In genomic region chr2:174878537-174879147, GRCh38 we compare ENCODE assay signal across 8 cellular contexts.
DNase-seq lines count a peak whose midpoint lies in the region; ATAC-seq and TF ChIP-seq lines count a peak whose summit lies in the region.

No MANE protein-coding gene starts in this region.

- peak overlapping the region; percentile 36 to 46 for H3K4me3 ChIP-seq in gastroesophageal sphincter
- H3K4me3 ChIP-seq in subcutaneous abdominal adipose tissue (ENCODE audit: low read depth in 1 of 5, low read length in 5 of 5), result peak overlapping the region; percentile 46 to 69 (median 56)

- CTCF ChIA-PET in RWPE1 (lab: Yijun Ruan, JAX), result interaction anchor here (0.5 to 0.6 kb wide), 2 partner anchors 19 to 109 kb away, joined by 3 to 4 read pairs; no protein-coding TSS in a partner anchor
- CTCF ChIA-PET in activated CD8-positive, alpha-beta T cell treated with anti-CD3 and anti-CD28 coated beads for 36 hours (lab: Charles Lee), result interaction anchor here (1.3 to 2.1 kb wide), 2 partner anchors 23 to 107 kb away, joined by 5 to 6 read pairs; no protein-coding TSS in a partner anchor

- no peak for TF ChIP-seq EP300 in gastroesophageal sphincter (IDR thresholded peaks at IDR 0.05)

- 0 out of 2 replicates have a peak overlapping the region, but pooled peaks have one; percentile 9 for H3K27ac Mint-ChIP-seq in HFFc6
- H3K27ac Mint-ChIP-seq in activated CD8-positive, alpha-beta T cell treated with anti-CD3 and anti-CD28 coated beads for 36 hours, result no peak overlapping the region

- H3K27me3 Mint-ChIP-seq in HFFc6 (ENCODE audit: insufficient read depth), result no peaks in the 10 kb centered on the region
- H3K27me3 Mint-ChIP-seq in activated CD8-positive, alpha-beta T cell treated with anti-CD3 and anti-CD28 coated beads for 36 hours, result peaks cover 1% of the 10 kb centered on the region

- H3K36me3 ChIP-seq in gastroesophageal sphincter, result no peaks in the 10 kb centered on the region
- H3K36me3 ChIP-seq in subcutaneous abdominal adipose tissue (ENCODE audit: control insufficient read depth in 5 of 5, insufficient read depth in 5 of 5, low read length in 5 of 5), result no peaks in the 10 kb centered on the region

- POLR2A ChIA-PET in RWPE1 (lab: Yijun Ruan, JAX; ENCODE audit: low non-redundant PET), result no interaction called here
- POLR2A ChIA-PET in activated CD8-positive, alpha-beta T cell treated with anti-CD3 and anti-CD28 coated beads for 36 hours (lab: Charles Lee), result no interaction called here

- H3K9ac ChIP-seq in subcutaneous abdominal adipose tissue (ENCODE audit: low read length in 5 of 5), result peak overlapping the region in 1 of 5 donors; percentile 53

- no peak for TF ChIP-seq CTCF in HFFc6 (IDR thresholded peaks at IDR 0.05)
- TF ChIP-seq CTCF in RWPE1 (conservative IDR thresholded peaks at IDR 0.05; ENCODE audit: low read depth), result no peak
- TF ChIP-seq CTCF in gastroesophageal sphincter (IDR thresholded peaks at IDR 0.05), result no peak
- no peak for TF ChIP-seq CTCF in activated CD8-positive, alpha-beta T cell treated with anti-CD3 and anti-CD28 coated beads for 36 hours (IDR thresholded peaks at IDR 0.05)

- no peaks in the 10 kb centered on the region for H3K9me3 Mint-ChIP-seq in HFFc6
- H3K9me3 Mint-ChIP-seq in activated CD8-positive, alpha-beta T cell treated with anti-CD3 and anti-CD28 coated beads for 36 hours, result no peaks in the 10 kb centered on the region

- no peak overlapping the region for H3K27ac ChIP-seq in RWPE1
- H3K27ac ChIP-seq in gastroesophageal sphincter, result no peak overlapping the region
- no peak overlapping the region for H3K27ac ChIP-seq in subcutaneous abdominal adipose tissue (ENCODE audit: low read depth, low read length)

- no peaks in the 10 kb centered on the region for H3K36me3 Mint-ChIP-seq in HFFc6 (ENCODE audit: low read depth)
- H3K36me3 Mint-ChIP-seq in activated CD8-positive, alpha-beta T cell treated with anti-CD3 and anti-CD28 coated beads for 36 hours (ENCODE audit: low read depth), result no peaks in the 10 kb centered on the region

- H3K4me1 Mint-ChIP-seq in HFFc6 (ENCODE audit: low read depth), result peaks cover 20% of the 10 kb centered on the region
- H3K4me1 Mint-ChIP-seq in activated CD8-positive, alpha-beta T cell treated with anti-CD3 and anti-CD28 coated beads for 36 hours (ENCODE audit: low read depth), result no peaks in the 10 kb centered on the region

- H3K9me3 ChIP-seq in gastroesophageal sphincter (no peaks in the 10 kb centered on the region), subcutaneous abdominal adipose tissue (ENCODE audit: control insufficient read depth in 5 of 5, low read length in 5 of 5) (no peaks in the 10 kb centered on the region)

- peak overlapping the region; percentile 86 for H3K4me3 Mint-ChIP-seq in HFFc6
- no peak overlapping the region for H3K4me3 Mint-ChIP-seq in activated CD8-positive, alpha-beta T cell treated with anti-CD3 and anti-CD28 coated beads for 36 hours

- H3K27me3 ChIP-seq in gastroesophageal sphincter (no peaks in the 10 kb centered on the region), subcutaneous abdominal adipose tissue (ENCODE audit: control insufficient read depth in 5 of 5, insufficient read depth in 4 of 5, low read length in 5 of 5) (no peaks in the 10 kb centered on the region)

- 3 to 8% methylated on average over 4 of the region's 4 CpGs for WGBS in gastroesophageal sphincter (ENCODE audit: low coverage in 1 of 2), 2 donors

- DNase-seq in HFFc6, result peak; percentile 19
- peak; percentile 5 for DNase-seq in RWPE1 (ENCODE audit: low spot score)
- DNase-seq in activated CD4-positive, alpha-beta T cell treated with anti-CD3 and anti-CD28 coated beads, Interleukin-2, amount 50 U/mL, for 48 hours, result no peak
- DNase-seq in activated CD8-positive, alpha-beta T cell treated with anti-CD3 and anti-CD28 coated beads for 36 hours, result no peak

- H3K4me1 ChIP-seq in gastroesophageal sphincter, result peaks cover 0 to 17% (median 3%) of the 10 kb centered on the region in 3 donors
- peaks cover 0 to 8% (median 6%) of the 10 kb centered on the region in 5 donors for H3K4me1 ChIP-seq in subcutaneous abdominal adipose tissue (ENCODE audit: control insufficient read depth in 5 of 5, insufficient read depth in 5 of 5, low read length in 5 of 5)

- ATAC-seq in gastroesophageal sphincter (no peak), GM19397 (IDR thresholded peaks at IDR 0.05; ENCODE audit: unreplicated experiment) (no peak), HG03521 (IDR thresholded peaks at IDR 0.05; ENCODE audit: unreplicated experiment) (no peak)
- ATAC-seq in activated CD8-positive, alpha-beta T cell treated with anti-CD3 and anti-CD28 coated beads for 36 hours, result no peak

- no peak for TF ChIP-seq POLR2A in gastroesophageal sphincter (IDR thresholded peaks at IDR 0.05)

- intact Hi-C loops in activated CD8-positive, alpha-beta T cell treated with anti-CD3 and anti-CD28 coated beads for 36 hours (cut with micrococcal nuclease), result no loop called here

Comparison
In these comparisons a context has a peak if more than half of its experiments do, and no peak if none do; other contexts are left out.
1. DNase-seq: peak in HFFc6 (single experiment) and RWPE1 (single experiment); none in activated CD4-positive, alpha-beta T cell treated with anti-CD3 and anti-CD28 coated beads, Interleukin-2, amount 50 U/mL, for 48 hours (0 of 2) and activated CD8-positive, alpha-beta T cell treated with anti-CD3 and anti-CD28 coated beads for 36 hours (single experiment).